In genomic region chr6:154857529-154857928, GRCh38 we compare ENCODE assay signal across 23 cellular contexts.
DNase-seq lines count a peak whose midpoint lies in the region; ATAC-seq and TF ChIP-seq lines count a peak whose summit lies in the region.
"Had no signal": no experiment of that assay in that cellular context is flagged by ENCODE, and none has a peak within 500 bp of the region (broad histone marks: within the 10 kb centered on the region; RNA-seq: fewer than 3 reads in every experiment).

No MANE protein-coding gene starts in this region.

- no peak for ATAC-seq in activated CD8-positive, alpha-beta T cell treated with anti-CD3 and anti-CD28 coated beads for 36 hours
- no peak for ATAC-seq in activated CD8-positive, alpha-beta T cell treated with anti-CD3 and anti-CD28 coated beads, Interleukin-2, amount 10 ng/mL, durations not matched to agents 7 days and 5 days
- peak; percentile 35 for ATAC-seq in stimulated activated naive CD8-positive, alpha-beta T cell treated with anti-CD3 and anti-CD28 coated beads, Interleukin-15, amount 100 ng/mL, for 72 hours
- no peak for ATAC-seq in stimulated activated naive CD8-positive, alpha-beta T cell treated with anti-CD3 and anti-CD28 coated beads, Interleukin-15, Interleukin-2, amounts not matched to agents 100 U/mL and 50 U/mL, for 24 hours
- ATAC-seq in activated T-helper 17 cell treated with anti-CD3 and anti-CD28 coated beads, Interleukin-2, amount 50 U/mL, for 72 hours (replicated peaks) = peak; percentile 80
- ATAC-seq in HG03159 (IDR thresholded peaks at IDR 0.05; ENCODE audit: unreplicated experiment) = no peak
- ATAC-seq: GM12878 had no signal

- no peak for TF ChIP-seq CTCF in activated CD8-positive, alpha-beta T cell treated with anti-CD3 and anti-CD28 coated beads for 36 hours (IDR thresholded peaks at IDR 0.05)

- H3K4me1 Mint-ChIP-seq in activated CD8-positive, alpha-beta T cell treated with anti-CD3 and anti-CD28 coated beads for 36 hours (ENCODE audit: low read depth) = peaks cover 11% of the 10 kb centered on the region
- no peaks in the 10 kb centered on the region for H3K4me1 Mint-ChIP-seq in activated CD8-positive, alpha-beta T cell treated with anti-CD3 and anti-CD28 coated beads, Interleukin-2, amount 10 ng/mL, durations not matched to agents 7 days and 5 days (ENCODE audit: low read depth)
- no peaks in the 10 kb centered on the region for H3K4me1 Mint-ChIP-seq in stimulated activated naive CD8-positive, alpha-beta T cell treated with anti-CD3 and anti-CD28 coated beads, Interleukin-15, amount 100 ng/mL, for 72 hours
- peaks cover 6% of the 10 kb centered on the region for H3K4me1 Mint-ChIP-seq in activated T-helper 17 cell treated with anti-CD3 and anti-CD28 coated beads, Interleukin-2, amount 50 U/mL, for 72 hours
- H3K4me1 Mint-ChIP-seq: CD14-positive monocyte had no signal

- intact Hi-C loops in activated CD8-positive, alpha-beta T cell treated with anti-CD3 and anti-CD28 coated beads for 36 hours (cut with micrococcal nuclease) = no loop called here

- peak; percentile 5 for DNase-seq in activated CD8-positive, alpha-beta T cell treated with anti-CD3 and anti-CD28 coated beads for 36 hours
- DNase-seq in activated CD8-positive, alpha-beta T cell treated with anti-CD3 and anti-CD28 coated beads, Interleukin-2, amount 10 ng/mL, durations not matched to agents 7 days and 5 days = no peak
- DNase-seq in stimulated activated naive CD8-positive, alpha-beta T cell treated with anti-CD3 and anti-CD28 coated beads, Interleukin-15, amount 100 ng/mL, for 72 hours = no peak
- DNase-seq in stimulated activated naive CD8-positive, alpha-beta T cell treated with anti-CD3 and anti-CD28 coated beads, Interleukin-15, Interleukin-2, amounts not matched to agents 100 U/mL and 50 U/mL, for 24 hours = no peak
- no peak for DNase-seq in DMS 273 treated with DMSO at 0.1 percent for 48 hours (lab: John Stamatoyannopoulos, UW)
- DNase-seq: 8988T; ACHN; BE2C; C1 segment of cervical spinal cord; CD4-positive, alpha-beta memory T cell; CD4-positive, CD25-positive, alpha-beta regulatory T cell; CD8-positive, alpha-beta memory T cell; COR-L47; DMS153; DMS53; DMS79; DND-41; EL; GDM1 had no signal

- no peak overlapping the region for H3K4me3 Mint-ChIP-seq in activated CD8-positive, alpha-beta T cell treated with anti-CD3 and anti-CD28 coated beads for 36 hours
- no peak overlapping the region for H3K4me3 Mint-ChIP-seq in activated CD8-positive, alpha-beta T cell treated with anti-CD3 and anti-CD28 coated beads, Interleukin-2, amount 10 ng/mL, durations not matched to agents 7 days and 5 days
- H3K4me3 Mint-ChIP-seq in stimulated activated naive CD8-positive, alpha-beta T cell treated with anti-CD3 and anti-CD28 coated beads, Interleukin-15, amount 100 ng/mL, for 72 hours = no peak overlapping the region
- no peak overlapping the region for H3K4me3 Mint-ChIP-seq in activated T-helper 17 cell treated with anti-CD3 and anti-CD28 coated beads, Interleukin-2, amount 50 U/mL, for 72 hours
- H3K4me3 Mint-ChIP-seq: CD14-positive monocyte; CD4-positive, alpha-beta memory T cell; CD4-positive, CD25-positive, alpha-beta regulatory T cell; CD8-positive, alpha-beta memory T cell had no signal

- CTCF ChIA-PET in activated CD8-positive, alpha-beta T cell treated with anti-CD3 and anti-CD28 coated beads for 36 hours (lab: Charles Lee) = interaction anchor here (0.7 to 3.1 kb wide), 3 partner anchors 10 to 590 kb away, joined by 4 to 15 read pairs (median 11); no protein-coding TSS in a partner anchor
- CTCF ChIA-PET in activated CD8-positive, alpha-beta T cell treated with anti-CD3 and anti-CD28 coated beads, Interleukin-2, amount 10 ng/mL, durations not matched to agents 7 days and 5 days (lab: Charles Lee) = interaction anchor here (0.8 kb wide), 1 partner anchor 182 kb away, joined by 3 read pairs; no protein-coding TSS in a partner anchor

- H3K27ac Mint-ChIP-seq in activated CD8-positive, alpha-beta T cell treated with anti-CD3 and anti-CD28 coated beads for 36 hours = no peak overlapping the region
- H3K27ac Mint-ChIP-seq in activated CD8-positive, alpha-beta T cell treated with anti-CD3 and anti-CD28 coated beads, Interleukin-2, amount 10 ng/mL, durations not matched to agents 7 days and 5 days = no peak overlapping the region
- H3K27ac Mint-ChIP-seq in stimulated activated naive CD8-positive, alpha-beta T cell treated with anti-CD3 and anti-CD28 coated beads, Interleukin-15, amount 100 ng/mL, for 72 hours = no peak overlapping the region
- H3K27ac Mint-ChIP-seq in activated T-helper 17 cell treated with anti-CD3 and anti-CD28 coated beads, Interleukin-2, amount 50 U/mL, for 72 hours = no peak overlapping the region
- H3K27ac Mint-ChIP-seq: CD14-positive monocyte; CD4-positive, alpha-beta memory T cell; CD4-positive, CD25-positive, alpha-beta regulatory T cell; CD8-positive, alpha-beta memory T cell had no signal

- no peaks in the 10 kb centered on the region for H3K27me3 Mint-ChIP-seq in activated CD8-positive, alpha-beta T cell treated with anti-CD3 and anti-CD28 coated beads for 36 hours
- H3K27me3 Mint-ChIP-seq in activated CD8-positive, alpha-beta T cell treated with anti-CD3 and anti-CD28 coated beads, Interleukin-2, amount 10 ng/mL, durations not matched to agents 7 days and 5 days (ENCODE audit: low read depth) = no peaks in the 10 kb centered on the region
- H3K27me3 Mint-ChIP-seq in stimulated activated naive CD8-positive, alpha-beta T cell treated with anti-CD3 and anti-CD28 coated beads, Interleukin-15, amount 100 ng/mL, for 72 hours = no peaks in the 10 kb centered on the region
- H3K27me3 Mint-ChIP-seq in activated T-helper 17 cell treated with anti-CD3 and anti-CD28 coated beads, Interleukin-2, amount 50 U/mL, for 72 hours = no peaks in the 10 kb centered on the region
- H3K27me3 Mint-ChIP-seq: CD4-positive, alpha-beta memory T cell; CD4-positive, CD25-positive, alpha-beta regulatory T cell; CD8-positive, alpha-beta memory T cell had no signal

- POLR2A ChIA-PET in activated CD8-positive, alpha-beta T cell treated with anti-CD3 and anti-CD28 coated beads for 36 hours (lab: Charles Lee) = no interaction called here
- POLR2A ChIA-PET in activated CD8-positive, alpha-beta T cell treated with anti-CD3 and anti-CD28 coated beads, Interleukin-2, amount 10 ng/mL, durations not matched to agents 7 days and 5 days (lab: Charles Lee) = no interaction called here

- H3K36me3 Mint-ChIP-seq in activated CD8-positive, alpha-beta T cell treated with anti-CD3 and anti-CD28 coated beads for 36 hours (ENCODE audit: low read depth) = peaks cover 7% of the 10 kb centered on the region
- H3K36me3 Mint-ChIP-seq in activated CD8-positive, alpha-beta T cell treated with anti-CD3 and anti-CD28 coated beads, Interleukin-2, amount 10 ng/mL, durations not matched to agents 7 days and 5 days (ENCODE audit: low read depth) = peaks cover 12% of the 10 kb centered on the region
- peaks cover 15% of the 10 kb centered on the region for H3K36me3 Mint-ChIP-seq in activated T-helper 17 cell treated with anti-CD3 and anti-CD28 coated beads, Interleukin-2, amount 50 U/mL, for 72 hours (ENCODE audit: low read depth)

- H3K9me3 Mint-ChIP-seq in activated CD8-positive, alpha-beta T cell treated with anti-CD3 and anti-CD28 coated beads for 36 hours = no peaks in the 10 kb centered on the region
- no peaks in the 10 kb centered on the region for H3K9me3 Mint-ChIP-seq in activated CD8-positive, alpha-beta T cell treated with anti-CD3 and anti-CD28 coated beads, Interleukin-2, amount 10 ng/mL, durations not matched to agents 7 days and 5 days (ENCODE audit: insufficient read depth)
- no peaks in the 10 kb centered on the region for H3K9me3 Mint-ChIP-seq in stimulated activated naive CD8-positive, alpha-beta T cell treated with anti-CD3 and anti-CD28 coated beads, Interleukin-15, amount 100 ng/mL, for 72 hours
- H3K9me3 Mint-ChIP-seq in activated T-helper 17 cell treated with anti-CD3 and anti-CD28 coated beads, Interleukin-2, amount 50 U/mL, for 72 hours = no peaks in the 10 kb centered on the region
- H3K9me3 Mint-ChIP-seq: CD4-positive, alpha-beta memory T cell; CD4-positive, CD25-positive, alpha-beta regulatory T cell; CD8-positive, alpha-beta memory T cell had no signal

Comparison
In these comparisons a context has a peak if more than half of its experiments do, and no peak if none do; other contexts are left out.
1. ATAC-seq: peak in stimulated activated naive CD8-positive, alpha-beta T cell treated with anti-CD3 and anti-CD28 coated beads, Interleukin-15, amount 100 ng/mL, for 72 hours (single experiment) and activated T-helper 17 cell treated with anti-CD3 and anti-CD28 coated beads, Interleukin-2, amount 50 U/mL, for 72 hours (single experiment); none in activated CD8-positive, alpha-beta T cell treated with anti-CD3 and anti-CD28 coated beads for 36 hours (single experiment), activated CD8-positive, alpha-beta T cell treated with anti-CD3 and anti-CD28 coated beads, Interleukin-2, amount 10 ng/mL, durations not matched to agents 7 days and 5 days (single experiment), stimulated activated naive CD8-positive, alpha-beta T cell treated with anti-CD3 and anti-CD28 coated beads, Interleukin-15, Interleukin-2, amounts not matched to agents 100 U/mL and 50 U/mL, for 24 hours (single experiment) and HG03159 (single experiment).